Comparison of ENCODE assay signal across 8 cellular contexts in the genomic region with DNA sequence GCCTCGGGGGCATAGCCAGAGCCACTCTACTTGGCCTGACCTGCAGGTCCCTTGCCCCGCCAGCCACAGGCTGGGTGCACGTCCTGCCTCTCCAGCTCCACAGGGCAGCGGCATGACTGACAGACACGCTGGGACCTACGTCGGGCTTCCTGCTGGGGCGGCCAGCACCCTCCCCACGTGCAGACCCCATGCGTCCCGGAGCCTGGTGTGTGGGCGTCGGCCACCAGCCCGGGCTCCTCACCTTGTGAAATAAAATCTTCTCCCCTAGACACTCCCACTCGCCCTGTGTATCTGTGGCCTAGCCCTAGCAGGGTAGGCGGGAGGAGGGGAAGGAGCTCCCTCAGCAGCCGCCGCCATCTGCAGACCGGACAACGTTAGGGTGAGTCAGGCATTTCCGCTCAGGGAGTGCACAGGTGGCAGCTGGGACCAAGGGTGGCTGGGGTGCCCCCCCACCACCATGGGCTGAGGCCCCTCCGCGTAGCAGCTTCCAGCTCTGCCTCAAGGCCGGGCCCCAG.
A peak's percentile ranks its signal among the peaks of the same experiment; 100 is the strongest.
DNase-seq lines count a peak whose midpoint lies in the region; ATAC-seq and TF ChIP-seq lines count a peak whose summit lies in the region.
"Not testable (repeated sequence)": the region's sequence is repeated elsewhere in the genome, so short reads cannot be mapped to it uniquely, and the experiment has no call there.

No MANE protein-coding gene starts in this region.

- peak in 1 of 3 donors; percentile 18 for DNase-seq in CD4-positive, CD25-positive, alpha-beta regulatory T cell
- DNase-seq in HL-60 (ENCODE audit: low read depth in 1 of 2, low spot score in 1 of 2) (peak; percentile 15 to 30), NCI-H1436 (lab: John Stamatoyannopoulos, UW) (peak; percentile 41), SK-N-DZ (ENCODE audit: low spot score) (peak; percentile 69)
- not testable (repeated sequence) for DNase-seq in right cardiac atrium; natural killer cell treated with Interleukin-12 subunit alpha and Interleukin-12 subunit beta and Interleukin-15 and Interleukin-18, amount 100 ng/mL, for 72 hours (ENCODE audit: low spot score); upper lobe of right lung

- TF ChIP-seq CTCF in HL-60 (IDR thresholded peaks at IDR 0.05; ENCODE audit: insufficient read depth, low read length); upper lobe of right lung (IDR thresholded peaks at IDR 0.05): not testable (repeated sequence)

- H3K27ac Mint-ChIP-seq in CD4-positive, CD25-positive, alpha-beta regulatory T cell; activated T-helper 17 cell treated with anti-CD3 and anti-CD28 coated beads, Interleukin-2, amount 50 U/mL, for 72 hours; natural killer cell treated with Interleukin-12 subunit alpha and Interleukin-12 subunit beta and Interleukin-15 and Interleukin-18, amount 100 ng/mL, for 72 hours: not testable (repeated sequence)

- 73% methylated on average over 24 of the region's 24 CpGs for WGBS in right cardiac atrium

- H3K27ac ChIP-seq in CD4-positive, CD25-positive, alpha-beta regulatory T cell (ENCODE audit: insufficient read depth, low read length, poor library complexity, severe bottlenecking); HL-60 (replicated peaks); right cardiac atrium (ENCODE audit: low read length); upper lobe of right lung: not testable (repeated sequence)

- H3K27me3 ChIP-seq in CD4-positive, CD25-positive, alpha-beta regulatory T cell (ENCODE audit: control insufficient read depth, insufficient read depth, low read length); HL-60 (ENCODE audit: insufficient read depth, poor library complexity, severe bottlenecking); right cardiac atrium (ENCODE audit: control insufficient read depth, insufficient read depth); upper lobe of right lung: not testable (repeated sequence)

- not testable (repeated sequence) for H3K4me3 ChIP-seq in CD4-positive, CD25-positive, alpha-beta regulatory T cell (ENCODE audit: low read depth, low read length); HL-60 (replicated peaks; ENCODE audit: insufficient read depth, low read length); right cardiac atrium (ENCODE audit: low read length); upper lobe of right lung

- peaks cover 36% of the 10 kb centered on the region for H3K27me3 Mint-ChIP-seq in CD4-positive, CD25-positive, alpha-beta regulatory T cell
- peaks cover 23% of the 10 kb centered on the region for H3K27me3 Mint-ChIP-seq in activated T-helper 17 cell treated with anti-CD3 and anti-CD28 coated beads, Interleukin-2, amount 50 U/mL, for 72 hours
- H3K27me3 Mint-ChIP-seq in natural killer cell treated with Interleukin-12 subunit alpha and Interleukin-12 subunit beta and Interleukin-15 and Interleukin-18, amount 100 ng/mL, for 72 hours: peaks cover 21 to 43% of the 10 kb centered on the region in 2 donors

- H3K9me3 Mint-ChIP-seq in CD4-positive, CD25-positive, alpha-beta regulatory T cell; activated T-helper 17 cell treated with anti-CD3 and anti-CD28 coated beads, Interleukin-2, amount 50 U/mL, for 72 hours; natural killer cell treated with Interleukin-12 subunit alpha and Interleukin-12 subunit beta and Interleukin-15 and Interleukin-18, amount 100 ng/mL, for 72 hours: not testable (repeated sequence)

- not testable (repeated sequence) for H3K36me3 Mint-ChIP-seq in CD4-positive, CD25-positive, alpha-beta regulatory T cell; activated T-helper 17 cell treated with anti-CD3 and anti-CD28 coated beads, Interleukin-2, amount 50 U/mL, for 72 hours (ENCODE audit: low read depth); natural killer cell treated with Interleukin-12 subunit alpha and Interleukin-12 subunit beta and Interleukin-15 and Interleukin-18, amount 100 ng/mL, for 72 hours

- ATAC-seq in CD4-positive, CD25-positive, alpha-beta regulatory T cell (ENCODE audit: low read depth in 2 of 2): peak; percentile 24 to 31
- peak; percentile 29 for ATAC-seq in activated T-helper 17 cell treated with anti-CD3 and anti-CD28 coated beads, Interleukin-2, amount 50 U/mL, for 72 hours (replicated peaks)
- ATAC-seq in right cardiac atrium (peak; percentile 11 to 34), upper lobe of right lung (peak; percentile 34)
- ATAC-seq in natural killer cell treated with Interleukin-12 subunit alpha and Interleukin-12 subunit beta and Interleukin-15 and Interleukin-18, amount 100 ng/mL, for 72 hours: peak; percentile 46 to 60

- H3K4me3 Mint-ChIP-seq in CD4-positive, CD25-positive, alpha-beta regulatory T cell; activated T-helper 17 cell treated with anti-CD3 and anti-CD28 coated beads, Interleukin-2, amount 50 U/mL, for 72 hours; natural killer cell treated with Interleukin-12 subunit alpha and Interleukin-12 subunit beta and Interleukin-15 and Interleukin-18, amount 100 ng/mL, for 72 hours: not testable (repeated sequence)

- H3K9me3 ChIP-seq in CD4-positive, CD25-positive, alpha-beta regulatory T cell (ENCODE audit: control insufficient read depth in 2 of 2, low read length in 2 of 2); right cardiac atrium (ENCODE audit: control insufficient read depth, low read length); upper lobe of right lung: not testable (repeated sequence)

- not testable (repeated sequence) for H3K4me1 ChIP-seq in CD4-positive, CD25-positive, alpha-beta regulatory T cell (ENCODE audit: control insufficient read depth, insufficient read depth, low read length, poor library complexity, severe bottlenecking); right cardiac atrium (ENCODE audit: control insufficient read depth, insufficient read depth, low read length); upper lobe of right lung

- not testable (repeated sequence) for H3K4me1 Mint-ChIP-seq in CD4-positive, CD25-positive, alpha-beta regulatory T cell; activated T-helper 17 cell treated with anti-CD3 and anti-CD28 coated beads, Interleukin-2, amount 50 U/mL, for 72 hours
- H3K4me1 Mint-ChIP-seq in natural killer cell treated with Interleukin-12 subunit alpha and Interleukin-12 subunit beta and Interleukin-15 and Interleukin-18, amount 100 ng/mL, for 72 hours (ENCODE audit: low read depth in 2 of 2): peaks cover 12 to 13% of the 10 kb centered on the region in 2 donors

- H3K36me3 ChIP-seq in CD4-positive, CD25-positive, alpha-beta regulatory T cell (ENCODE audit: control insufficient read depth, insufficient read depth, low read length); upper lobe of right lung: not testable (repeated sequence)

- intact Hi-C loops in right cardiac atrium (cut with DNase I); upper lobe of right lung (cut with DNase I): not testable (repeated sequence)
